ENCODE assay signal across 24 cellular contexts in genomic region chr14:83294941-83295340, GRCh38.
DNase-seq lines count a peak whose midpoint lies in the region; TF ChIP-seq lines count a peak whose summit lies in the region.
"Had no signal": no experiment of that assay in that cellular context is flagged by ENCODE, and none has a peak within 500 bp of the region (broad histone marks: within the 10 kb centered on the region; RNA-seq: fewer than 3 reads in every experiment).

No MANE protein-coding gene starts in this region.

- no peak for TF ChIP-seq EP300 in esophagus muscularis mucosa (IDR thresholded peaks at IDR 0.05)

- H3F3A ChIP-seq in smooth muscle cell (ENCODE audit: low read depth), result peaks cover 9% of the 10 kb centered on the region

- no peaks in the 10 kb centered on the region for H4K20me1 ChIP-seq in smooth muscle cell (ENCODE audit: low read depth)
- H4K20me1 ChIP-seq: BLaER1 had no signal

- intact Hi-C loops in esophagus muscularis mucosa (cut with DNase I), result no loop called here

- no peak overlapping the region; the same call in 1 of the 2 replicates for H3K27ac ChIP-seq in WERI-Rb-1
- no peak overlapping the region for H3K27ac ChIP-seq in smooth muscle cell (ENCODE audit: low read depth)
- H3K27ac ChIP-seq in esophagus muscularis mucosa (replicated peaks in 1 of 4), result no peak overlapping the region
- H3K27ac ChIP-seq: BLaER1, colonic mucosa, heart left ventricle, neural progenitor cell, psoas muscle, tibial nerve had no signal

- TF ChIP-seq CTCF in WERI-Rb-1 (IDR thresholded peaks at IDR 0.05; ENCODE audit: low read depth, low read length) (no peak), smooth muscle cell (IDR thresholded peaks at IDR 0.05; ENCODE audit: borderline replicate concordance, insufficient read depth, poor library complexity, severe bottlenecking) (no peak), esophagus muscularis mucosa (IDR thresholded peaks at IDR 0.05) (no peak)

- no peak overlapping the region for H3K4me3 ChIP-seq in WERI-Rb-1 (ENCODE audit: low read depth, low read length)
- H3K4me3 ChIP-seq in smooth muscle cell, result no peak overlapping the region
- H3K4me3 ChIP-seq in esophagus muscularis mucosa, result no peak overlapping the region
- H3K4me3 ChIP-seq: BLaER1, colonic mucosa, heart left ventricle, neural progenitor cell, psoas muscle, tibial nerve had no signal

- H3K9ac ChIP-seq in smooth muscle cell (ENCODE audit: low read depth), result no peak overlapping the region
- H3K9ac ChIP-seq: BLaER1, neural progenitor cell had no signal

- H3K27me3 ChIP-seq in WERI-Rb-1 (ENCODE audit: insufficient read depth, low read depth, severe bottlenecking), result no peaks in the 10 kb centered on the region
- no peaks in the 10 kb centered on the region for H3K27me3 ChIP-seq in smooth muscle cell (ENCODE audit: low read depth)
- H3K27me3 ChIP-seq in esophagus muscularis mucosa, result no peaks in the 10 kb centered on the region
- H3K27me3 ChIP-seq: BLaER1, colonic mucosa, heart left ventricle, neural progenitor cell, tibial nerve had no signal

- DNase-seq in GM04504 (ENCODE audit: low read depth), result peak; percentile 29
- peak; percentile 39 for DNase-seq in WERI-Rb-1
- peak; percentile 50 for DNase-seq in fibroblast of peridontal ligament (ENCODE audit: extremely low read depth)
- no peak for DNase-seq in smooth muscle cell (lab: John Stamatoyannopoulos, UW; ENCODE audit: unreplicated experiment)
- DNase-seq in esophagus muscularis mucosa (ENCODE audit: extremely low spot score), result no peak
- no peak for DNase-seq in NCI-H345 treated with DMSO at 0.1 percent for 48 hours (lab: John Stamatoyannopoulos, UW; ENCODE audit: unreplicated experiment)
- DNase-seq in stimulated activated CD4-positive, alpha-beta T cell treated with anti-CD3 and anti-CD28 coated beads, Interleukin-1b, Interleukin-23, amount 100 ng/mL, for 48 hours, result no peak
- DNase-seq: activated CD8-positive, alpha-beta memory T cell treated with anti-CD3 and anti-CD28 coated beads for 24 hours; activated naive CD4-positive, alpha-beta T cell treated with Interleukin-2 at 50 U/mL for 16 hours; activated T-cell treated with anti-CD3 and anti-CD28 coated beads, Interleukin-2, amount 50 U/mL, for 4 hours; colonic mucosa; heart left ventricle; immature natural killer cell; KG1; NCI-H1048; NCI-H187 treated with DMSO at 0.1 percent for 48 hours; NCI-H345; psoas muscle; small intestine; stimulated activated CD4-positive, alpha-beta T cell treated with anti-CD3 and anti-CD28 coated beads, Interleukin-4, amount 100 ng/mL, for 1 hour; stimulated activated naive CD8-positive, alpha-beta T cell treated with anti-CD3 and anti-CD28 coated beads, Interleukin-15, Interleukin-2, amounts not matched to agents 100 U/mL and 50 U/mL, for 24 hours had no signal

- H3K4me2 ChIP-seq in smooth muscle cell, result peak overlapping the region; percentile 55
- H3K4me2 ChIP-seq: BLaER1, neural progenitor cell had no signal

- H3K36me3 ChIP-seq in WERI-Rb-1, result no peaks in the 10 kb centered on the region
- no peaks in the 10 kb centered on the region for H3K36me3 ChIP-seq in smooth muscle cell (ENCODE audit: low read depth)
- H3K36me3 ChIP-seq in esophagus muscularis mucosa, result no peaks in the 10 kb centered on the region
- H3K36me3 ChIP-seq: BLaER1, colonic mucosa, heart left ventricle, neural progenitor cell, tibial nerve had no signal

- WGBS in smooth muscle cell (ENCODE audit: low lambda C conversion rate), result 0% methylated on average over 1 of the region's 1 CpG
- WGBS in esophagus muscularis mucosa, result 29% methylated on average over 1 of the region's 1 CpG

- H3K4me1 ChIP-seq in smooth muscle cell (ENCODE audit: low read depth), result peaks cover 7% of the 10 kb centered on the region
- H3K4me1 ChIP-seq in esophagus muscularis mucosa, result no peaks in the 10 kb centered on the region
- H3K4me1 ChIP-seq: BLaER1, colonic mucosa, heart left ventricle, neural progenitor cell, psoas muscle had no signal

- no peaks in the 10 kb centered on the region for H3K9me3 ChIP-seq in WERI-Rb-1 (ENCODE audit: severe bottlenecking)
- no peaks in the 10 kb centered on the region for H3K9me3 ChIP-seq in smooth muscle cell (replicated peaks; ENCODE audit: low read depth)
- no peaks in the 10 kb centered on the region for H3K9me3 ChIP-seq in esophagus muscularis mucosa
- H3K9me3 ChIP-seq: BLaER1, colonic mucosa, heart left ventricle, psoas muscle, tibial nerve had no signal

- H2AFZ ChIP-seq in smooth muscle cell (ENCODE audit: low read depth), result peak overlapping the region; percentile 60
- H2AFZ ChIP-seq: neural progenitor cell had no signal

- no peaks in the 10 kb centered on the region for H3K79me2 ChIP-seq in smooth muscle cell (ENCODE audit: low read depth)

- TF ChIP-seq POLR2A in esophagus muscularis mucosa (IDR thresholded peaks at IDR 0.05; ENCODE audit: low read depth), result no peak

Comparison
In these comparisons a context has a peak if more than half of its experiments do, and no peak if none do; other contexts are left out.
1. DNase-seq: peak in GM04504 (single experiment), WERI-Rb-1 (single experiment) and fibroblast of peridontal ligament (single experiment); none in smooth muscle cell (single experiment), esophagus muscularis mucosa (single experiment), NCI-H345 treated with DMSO at 0.1 percent for 48 hours (single experiment) and stimulated activated CD4-positive, alpha-beta T cell treated with anti-CD3 and anti-CD28 coated beads, Interleukin-1b, Interleukin-23, amount 100 ng/mL, for 48 hours (single experiment).